Comparison of ENCODE assay signal across 8 cellular contexts in the genomic region with DNA sequence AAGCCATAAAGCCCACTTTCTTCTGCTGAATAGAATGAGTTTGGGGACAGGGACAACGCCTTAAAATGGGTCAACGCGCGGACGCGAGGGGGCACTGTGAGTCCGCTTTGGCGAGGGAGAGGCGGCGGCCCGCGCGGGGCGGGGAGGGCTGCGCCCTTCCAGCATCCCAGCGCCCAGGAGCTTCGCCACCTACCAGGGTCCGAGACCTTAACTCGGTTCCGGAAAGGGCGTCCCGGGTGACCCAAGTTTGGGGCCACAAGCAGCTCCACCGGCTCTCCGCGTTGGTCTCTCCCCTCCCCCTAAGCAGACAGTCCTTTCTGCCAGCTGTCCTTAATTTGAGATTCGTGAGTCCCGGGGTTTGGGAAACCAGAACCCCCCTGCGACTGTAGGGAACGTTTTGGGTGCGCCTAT. TPM values are rescaled to one million over a fixed set of nuclear protein-coding genes. Genes with fewer than 3 reads are reported as not detected.
DNase-seq lines count a peak whose midpoint lies in the region; ATAC-seq and TF ChIP-seq lines count a peak whose summit lies in the region.
"Had no signal": no experiment of that assay in that cellular context is flagged by ENCODE, and none has a peak within 500 bp of the region (broad histone marks: within the 10 kb centered on the region; RNA-seq: fewer than 3 reads in every experiment).

No MANE protein-coding gene starts in this region.

- H3K4me3 ChIP-seq in GM12865 (ENCODE audit: low read depth, low read length) (no peak overlapping the region), gastroesophageal sphincter (peak overlapping the region in 1 of 2 donors; percentile 63), aorta (ENCODE audit: low read length in 2 of 2) (no peak overlapping the region)

- H3K27me3 ChIP-seq in gastroesophageal sphincter (peaks cover 88% of the 10 kb centered on the region), aorta (ENCODE audit: control insufficient read depth in 1 of 2, insufficient read depth in 2 of 2, low read length in 1 of 2) (no peaks in the 10 kb centered on the region)

- H3K36me3 ChIP-seq in gastroesophageal sphincter: no peaks in the 10 kb centered on the region
- H3K36me3 ChIP-seq in aorta (ENCODE audit: control insufficient read depth in 1 of 2, insufficient read depth in 2 of 2, low read length in 1 of 2): no peaks in the 10 kb centered on the region

- no peak overlapping the region for H3K27ac ChIP-seq in gastroesophageal sphincter
- no peak overlapping the region for H3K27ac ChIP-seq in aorta (ENCODE audit: low read depth in 1 of 2, low read length in 2 of 2)

- DNase-seq in GM12865 (ENCODE audit: low read depth) (peak; percentile 58), NCI-H226 (peak; percentile 32), nucleus accumbens (lab: John Stamatoyannopoulos, UW) (peak in 44 of 56 donors; percentile 11 to 85 (median 40)), aorta (peak; percentile 75 to 94)
- DNase-seq in activated T-helper 1 cell treated with anti-CD3 and anti-CD28 coated beads, Interleukin-12 subunit alpha, Interleukin-12 subunit beta, Interleukin-2, Interleukin-4 antibody, amounts not matched to agents 30 ng/mL and 10 ng/mL and 1 ng/mL, durations not matched to agents 14 hours and 24 hours and 36 hours (ENCODE audit: low spot score): no peak

- no peak overlapping the region for H3K27ac Mint-ChIP-seq in activated T-helper 1 cell treated with anti-CD3 and anti-CD28 coated beads, Interleukin-12 subunit alpha, Interleukin-12 subunit beta, Interleukin-2, Interleukin-4 antibody, amounts not matched to agents 30 ng/mL and 10 ng/mL and 1 ng/mL, durations not matched to agents 14 hours and 24 hours and 36 hours
- H3K27ac Mint-ChIP-seq: dendritic cell treated with granulocyte-macrophage colony-stimulating factor and Interleukin-4, amounts not matched to agents 40 ng/mL and 50 ng/mL, for 4 days had no signal

- no peak for TF ChIP-seq EP300 in gastroesophageal sphincter (IDR thresholded peaks at IDR 0.05)

- TF ChIP-seq POLR2A in gastroesophageal sphincter (IDR thresholded peaks at IDR 0.05): no peak

- no peaks in the 10 kb centered on the region for H3K9me3 Mint-ChIP-seq in activated T-helper 1 cell treated with anti-CD3 and anti-CD28 coated beads, Interleukin-12 subunit alpha, Interleukin-12 subunit beta, Interleukin-2, Interleukin-4 antibody, amounts not matched to agents 30 ng/mL and 10 ng/mL and 1 ng/mL, durations not matched to agents 14 hours and 24 hours and 36 hours
- H3K9me3 Mint-ChIP-seq: dendritic cell treated with granulocyte-macrophage colony-stimulating factor and Interleukin-4, amounts not matched to agents 40 ng/mL and 50 ng/mL, for 4 days had no signal

- 0% methylated on average over 9 of the region's 30 CpGs; no CpG with 5 or more reads in 1 of the 2 donors for WGBS in gastroesophageal sphincter (ENCODE audit: low coverage in 1 of 2), 2 donors
- 0 to 1% methylated on average over 30 of the region's 30 CpGs for WGBS in aorta, 2 donors

- intact Hi-C loops in activated T-helper 1 cell treated with anti-CD3 and anti-CD28 coated beads, Interleukin-12 subunit alpha, Interleukin-12 subunit beta, Interleukin-2, Interleukin-4 antibody, amounts not matched to agents 30 ng/mL and 10 ng/mL and 1 ng/mL, durations not matched to agents 14 hours and 24 hours and 36 hours (cut with micrococcal nuclease): loop anchor here (1.0 to 5.0 kb wide), 3 partner anchors 649 to 956 kb away; no protein-coding TSS in a partner anchor
- intact Hi-C loops in aorta (cut with DNase I): loop anchor here (1.0 to 10.0 kb wide), 4 partner anchors 148 to 738 kb away; no protein-coding TSS in a partner anchor

- peak overlapping the region; percentile 57 for H3K4me3 Mint-ChIP-seq in activated T-helper 1 cell treated with anti-CD3 and anti-CD28 coated beads, Interleukin-12 subunit alpha, Interleukin-12 subunit beta, Interleukin-2, Interleukin-4 antibody, amounts not matched to agents 30 ng/mL and 10 ng/mL and 1 ng/mL, durations not matched to agents 14 hours and 24 hours and 36 hours

- peak; percentile 69 for TF ChIP-seq CTCF in GM12865 (IDR thresholded peaks at IDR 0.05; ENCODE audit: insufficient read depth, low read depth, low read length, missing control alignments)
- TF ChIP-seq CTCF in gastroesophageal sphincter (IDR thresholded peaks at IDR 0.05): peak; percentile 58 to 90 (median 70)

- H3K27me3 Mint-ChIP-seq in activated T-helper 1 cell treated with anti-CD3 and anti-CD28 coated beads, Interleukin-12 subunit alpha, Interleukin-12 subunit beta, Interleukin-2, Interleukin-4 antibody, amounts not matched to agents 30 ng/mL and 10 ng/mL and 1 ng/mL, durations not matched to agents 14 hours and 24 hours and 36 hours (ENCODE audit: insufficient read depth): peaks cover 43% of the 10 kb centered on the region

- H3K4me1 ChIP-seq in gastroesophageal sphincter (peaks cover 0 to 33% (median 12%) of the 10 kb centered on the region in 3 donors), aorta (ENCODE audit: control insufficient read depth in 1 of 2, insufficient read depth in 2 of 2, low read length in 2 of 2) (no peaks in the 10 kb centered on the region)

- peak; percentile 36 for ATAC-seq in HG02759 (IDR thresholded peaks at IDR 0.05; ENCODE audit: unreplicated experiment)
- ATAC-seq in gastroesophageal sphincter: peak; percentile 50
- ATAC-seq in aorta (ENCODE audit: low FRiP score): peak; percentile 85

- H3K9me3 ChIP-seq in gastroesophageal sphincter (no peaks in the 10 kb centered on the region), aorta (ENCODE audit: control insufficient read depth, low read length) (no peaks in the 10 kb centered on the region)

- no peaks in the 10 kb centered on the region for H3K36me3 Mint-ChIP-seq in activated T-helper 1 cell treated with anti-CD3 and anti-CD28 coated beads, Interleukin-12 subunit alpha, Interleukin-12 subunit beta, Interleukin-2, Interleukin-4 antibody, amounts not matched to agents 30 ng/mL and 10 ng/mL and 1 ng/mL, durations not matched to agents 14 hours and 24 hours and 36 hours (ENCODE audit: low read depth)

- peaks cover 7% of the 10 kb centered on the region for H3K4me1 Mint-ChIP-seq in activated T-helper 1 cell treated with anti-CD3 and anti-CD28 coated beads, Interleukin-12 subunit alpha, Interleukin-12 subunit beta, Interleukin-2, Interleukin-4 antibody, amounts not matched to agents 30 ng/mL and 10 ng/mL and 1 ng/mL, durations not matched to agents 14 hours and 24 hours and 36 hours (ENCODE audit: low read depth)

RNA-seq across cellular contexts. Expression of gene SAMD5, which starts 1.8 kb away (rescaled TPM):
- 0.05 TPM in 1 of 2 replicates, not detected in the other for total RNA-seq in activated T-helper 1 cell treated with anti-CD3 and anti-CD28 coated beads, Interleukin-12 subunit alpha, Interleukin-12 subunit beta, Interleukin-2, Interleukin-4 antibody, amounts not matched to agents 30 ng/mL and 10 ng/mL and 1 ng/mL, durations not matched to agents 14 hours and 24 hours and 36 hours
- total RNA-seq in gastroesophageal sphincter: 1 to 10 TPM in 1 of 4 donors, under 1 TPM in 3; 0.93 to 1.3 (median 0.96) TPM
- total RNA-seq in aorta: 1 to 10 TPM; 2.1 to 3.8 TPM
- 1 to 10 TPM in 1 of 2 donors, under 1 TPM in 1; 0.50 to 1.7 TPM for polyA plus RNA-seq in aorta
